ENCODE assay signal across 8 cellular contexts in genomic region chr6:118708736-118709135, GRCh38. TPM values are rescaled to one million over a fixed set of nuclear protein-coding genes. Genes with fewer than 3 reads are reported as not detected.
DNase-seq lines count a peak whose midpoint lies in the region; ATAC-seq and TF ChIP-seq lines count a peak whose summit lies in the region.

No MANE protein-coding gene starts in this region.

- H3K4me1 ChIP-seq in duodenal mucosa (ENCODE audit: control insufficient read depth in 1 of 2, insufficient read depth in 2 of 2, low read length in 2 of 2) (peaks cover 4 to 23% of the 10 kb centered on the region in 2 donors), parathyroid adenoma (peaks cover 10% of the 10 kb centered on the region)

- ATAC-seq in GM19351 (IDR thresholded peaks at IDR 0.05; ENCODE audit: unreplicated experiment) (peak; percentile 3), HG02610 (IDR thresholded peaks at IDR 0.05; ENCODE audit: unreplicated experiment) (no peak)

- H2AFZ ChIP-seq in parathyroid adenoma = peak overlapping the region; percentile 68

- H3K27ac ChIP-seq in duodenal mucosa (ENCODE audit: low read depth, low read length) (peak overlapping the region; percentile 7), parathyroid adenoma (peak overlapping the region; percentile 10)

- H3K9me3 ChIP-seq in duodenal mucosa (ENCODE audit: control insufficient read depth in 1 of 2, low read length in 2 of 2) = no peaks in the 10 kb centered on the region
- H3K9me3 ChIP-seq in parathyroid adenoma (ENCODE audit: control insufficient read depth, low read length) = no peaks in the 10 kb centered on the region

- DNase-seq in NCI-H69 (lab: John Stamatoyannopoulos, UW) (no peak), NCI-H2227 (lab: John Stamatoyannopoulos, UW; ENCODE audit: unreplicated experiment) (no peak)
- no peak for DNase-seq in stimulated activated CD4-positive, alpha-beta T cell treated with anti-CD3 and anti-CD28 coated beads, Interleukin-4, amount 100 ng/mL, for 1 hour

- TF ChIP-seq CTCF in parathyroid adenoma (IDR thresholded peaks at IDR 0.05) = no peak

- H3K4me3 ChIP-seq in duodenal mucosa (ENCODE audit: low read depth in 1 of 2, low read length in 2 of 2) (peak overlapping the region; percentile 55 to 79), parathyroid adenoma (ENCODE audit: low read depth, low read length) (no peak overlapping the region)

- no peak overlapping the region for H3K4me2 ChIP-seq in parathyroid adenoma (ENCODE audit: low read length)

- peak overlapping the region; percentile 46 to 95 (median 88) for H3K27ac Mint-ChIP-seq in IgD-negative memory B cell

- H3K36me3 Mint-ChIP-seq in IgD-negative memory B cell = peaks cover 5% of the 10 kb centered on the region

- H3K27me3 ChIP-seq in duodenal mucosa (ENCODE audit: control insufficient read depth in 1 of 2, insufficient read depth in 2 of 2, low read length in 2 of 2) (no peaks in the 10 kb centered on the region), parathyroid adenoma (ENCODE audit: control insufficient read depth, insufficient read depth, low read length) (no peaks in the 10 kb centered on the region)

- no peaks in the 10 kb centered on the region for H3K27me3 Mint-ChIP-seq in IgD-negative memory B cell

- H3K36me3 ChIP-seq in duodenal mucosa (ENCODE audit: control insufficient read depth in 1 of 2, insufficient read depth in 2 of 2, low read length in 2 of 2) = no peaks in the 10 kb centered on the region
- no peaks in the 10 kb centered on the region for H3K36me3 ChIP-seq in parathyroid adenoma (ENCODE audit: control insufficient read depth, insufficient read depth, low read length)

- no peaks in the 10 kb centered on the region for H3K79me2 ChIP-seq in parathyroid adenoma

- H3K4me3 Mint-ChIP-seq in IgD-negative memory B cell = peak overlapping the region; percentile 97 to 98 (median 98)

- H3K9me3 Mint-ChIP-seq in IgD-negative memory B cell = no peaks in the 10 kb centered on the region

- H3K4me1 Mint-ChIP-seq in IgD-negative memory B cell = peaks cover 51 to 61% (median 52%) of the 10 kb centered on the region in 3 donors

- H3K9ac ChIP-seq in duodenal mucosa (ENCODE audit: low read depth in 1 of 2, low read length in 2 of 2) = peak overlapping the region; percentile 44 to 66
- no peak overlapping the region for H3K9ac ChIP-seq in parathyroid adenoma

RNA-seq across cellular contexts. Expression of gene CEP85L, which starts 57.3 kb away (rescaled TPM):
- polyA plus RNA-seq in IgD-negative memory B cell = 15.2 TPM
